Comparison of ENCODE assay signal across 33 cellular contexts in the genomic region with DNA sequence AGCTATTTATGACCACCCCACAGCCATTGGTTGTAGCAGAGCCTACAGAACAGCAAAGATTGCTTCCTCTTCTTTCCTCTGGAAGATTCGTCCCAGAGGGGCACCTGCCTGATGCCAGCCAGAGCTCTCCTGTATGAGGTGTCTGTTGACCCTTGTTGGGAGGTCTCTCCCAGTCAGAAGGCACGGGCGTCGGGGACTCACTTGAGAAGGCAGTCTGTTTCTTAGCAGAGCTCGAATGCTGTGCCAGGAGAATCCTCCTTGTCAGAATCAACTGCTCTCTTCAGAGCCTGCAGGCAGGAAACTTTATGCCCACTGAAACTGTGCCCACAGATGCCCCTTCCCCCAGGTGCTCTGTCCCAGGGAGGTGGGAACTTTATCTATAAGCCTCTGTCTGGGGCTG.
"Had no signal": no experiment of that assay in that cellular context is flagged by ENCODE, and none has a peak within 500 bp of the region (broad histone marks: within the 10 kb centered on the region; RNA-seq: fewer than 3 reads in every experiment).

No MANE protein-coding gene starts in this region.

- H3K36me3 ChIP-seq: adrenal gland, brain microvascular endothelial cell, breast epithelium had no signal

- H3K4me1 ChIP-seq: adrenal gland, body of pancreas, breast epithelium had no signal

- DNase-seq: activated B cell treated with CpG ODN at 0.5 μM for 24 hours; activated CD4-positive, alpha-beta memory T cell treated with anti-CD3 and anti-CD28 coated beads for 36 hours; activated CD4-positive, alpha-beta T cell treated with anti-CD3 and anti-CD28 coated beads for 4 hours; activated CD4-positive, alpha-beta T cell treated with anti-CD3 and anti-CD28 coated beads, Interleukin-2, amount 10 ng/mL, durations not matched to agents 24 days and 14 days; activated CD4-positive, alpha-beta T cell treated with anti-CD3 and anti-CD28 coated beads, Interleukin-2, amount 50 U/mL, for 1 hour; activated CD4-positive, alpha-beta T cell treated with anti-CD3 and anti-CD28 coated beads, Interleukin-2, amount 50 U/mL, for 4 hours; activated CD4-positive, CD25-positive, alpha-beta regulatory T cell treated with anti-CD3 and anti-CD28 coated beads, Interleukin-2, amount 50 U/mL, for 72 hours; activated CD8-positive, alpha-beta memory T cell treated with anti-CD3 and anti-CD28 coated beads, Interleukin-2, amount 50 U/mL, for 4 hours; activated CD8-positive, alpha-beta T cell treated with anti-CD3 and anti-CD28 coated beads for 36 hours; activated effector memory CD4-positive, alpha-beta T cell treated with anti-CD3 and anti-CD28 coated beads, Interleukin-2, amount 50 U/mL, for 16 hours; activated gamma-delta T cell treated with Interleukin-2 at 50 U/mL for 16 hours; activated naive CD4-positive, alpha-beta T cell; activated naive CD4-positive, alpha-beta T cell treated with anti-CD3 and anti-CD28 coated beads for 36 hours; activated naive CD4-positive, alpha-beta T cell treated with anti-CD3 and anti-CD28 coated beads, Interleukin-2, amount 50 U/mL, for 16 hours; activated naive CD8-positive, alpha-beta T cell treated with anti-CD3 and anti-CD28 coated beads for 36 hours; activated T-cell treated with anti-CD3 and anti-CD28 coated beads for 4 hours; activated T-cell treated with anti-CD3 and anti-CD28 coated beads, Interleukin-2, amount 50 U/mL, for 1 hour; activated T-cell treated with anti-CD3 and anti-CD28 coated beads, Interleukin-2, amount 50 U/mL, for 4 hours; activated T-cell treated with anti-CD3 and anti-CD28 coated beads, Interleukin-2, amount 50 U/mL, for 72 hours; adrenal gland; amniotic stem cell; body of pancreas; brain microvascular endothelial cell; central memory CD4-positive, alpha-beta T cell; T-helper 1 cell; T-helper 2 cell; T-helper 9 cell had no signal

- FAIRE-seq: astrocyte, TTC549 had no signal

- ATAC-seq: activated CD8-positive, alpha-beta T cell treated with anti-CD3 and anti-CD28 coated beads for 36 hours; activated naive CD4-positive, alpha-beta T cell treated with anti-CD3 and anti-CD28 coated beads, Interleukin-2, amount 50 U/mL, for 72 hours; activated T-cell treated with anti-CD3 and anti-CD28 coated beads, Interleukin-2, amount 50 U/mL, for 4 hours; activated T-cell treated with anti-CD3 and anti-CD28 coated beads, Interleukin-2, amount 50 U/mL, for 72 hours; activated T-helper 17 cell treated with anti-CD3 and anti-CD28 coated beads, Interleukin-2, amount 50 U/mL, for 72 hours; body of pancreas had no signal

- H3K27me3 ChIP-seq: adrenal gland, body of pancreas, brain microvascular endothelial cell, breast epithelium had no signal

- H3K4me3 ChIP-seq: adrenal gland, body of pancreas, breast epithelium had no signal

- H3K9me3 ChIP-seq: adrenal gland, body of pancreas had no signal

- H3K27ac ChIP-seq: adrenal gland, body of pancreas, brain microvascular endothelial cell, breast epithelium, VCaP had no signal
